Comparison of ENCODE assay signal across 16 cellular contexts in genomic region chr2:159133795-159134194, GRCh38.
A peak's percentile ranks its signal among the peaks of the same experiment; 100 is the strongest.
DNase-seq lines count a peak whose midpoint lies in the region; ATAC-seq and TF ChIP-seq lines count a peak whose summit lies in the region.
"Had no signal": no experiment of that assay in that cellular context is flagged by ENCODE, and none has a peak within 500 bp of the region (broad histone marks: within the 10 kb centered on the region; RNA-seq: fewer than 3 reads in every experiment).

No MANE protein-coding gene starts in this region.

- H3K27ac ChIP-seq in dorsolateral prefrontal cortex, result no peak overlapping the region
- H3K27ac ChIP-seq: esophagus muscularis mucosa, tibial nerve had no signal

- peak; percentile 37 to 38 for ATAC-seq in naive thymus-derived CD8-positive, alpha-beta T cell
- ATAC-seq in GM19328 (IDR thresholded peaks at IDR 0.05; ENCODE audit: unreplicated experiment), result no peak

- no peaks in the 10 kb centered on the region for H3K9me3 Mint-ChIP-seq in naive thymus-derived CD8-positive, alpha-beta T cell
- H3K9me3 Mint-ChIP-seq: activated B cell treated with CpG ODN at 0.5 μM for 24 hours, immature natural killer cell had no signal

- CTCF ChIA-PET in HEK293T (lab: Yijun Ruan, JAX), result interaction anchor here (1.3 kb wide), 1 partner anchor 15 kb away, joined by 4 read pairs; no protein-coding TSS in a partner anchor

- no peak overlapping the region for H3K4me3 ChIP-seq in dorsolateral prefrontal cortex
- H3K4me3 ChIP-seq: esophagus muscularis mucosa, skin epidermis, tibial nerve had no signal

- peak; percentile 65 for DNase-seq in ELR (ENCODE audit: low read depth)
- peak; percentile 3 for DNase-seq in NCI-H69 (lab: John Stamatoyannopoulos, UW)
- DNase-seq in dorsolateral prefrontal cortex, result no peak
- DNase-seq in naive thymus-derived CD8-positive, alpha-beta T cell, result peak in 2 of 10 donors; percentile 33 to 35
- no peak for DNase-seq in MV-4-11 (lab: John Stamatoyannopoulos, UW)
- DNase-seq in HEK293T (ENCODE audit: extremely low spot score), result no peak
- DNase-seq in stimulated activated CD8-positive, alpha-beta memory T cell treated with anti-CD3 and anti-CD28 coated beads, Interleukin-4, amount 100 ng/mL, for 48 hours, result no peak
- DNase-seq: activated B cell treated with CpG ODN at 0.5 μM for 24 hours; activated T-cell treated with anti-CD3 and anti-CD28 coated beads, Interleukin-2, amount 50 U/mL, for 48 hours; DMS53; KG1 had no signal

- POLR2A ChIA-PET in naive thymus-derived CD8-positive, alpha-beta T cell (lab: Charles Lee), result no interaction called here
- POLR2A ChIA-PET in HEK293T (lab: Yijun Ruan, JAX), result no interaction called here

- TF ChIP-seq CTCF in dorsolateral prefrontal cortex (IDR thresholded peaks at IDR 0.05 in 54 of 56, conservative IDR thresholded peaks at IDR 0.05 in 2 of 56; ENCODE audit: low read depth in 1 of 56, partially characterized antibody in 56 of 56), result peak in 53 of 56 donors; percentile 15 to 67 (median 46)

- no peaks in the 10 kb centered on the region for H3K27me3 ChIP-seq in dorsolateral prefrontal cortex
- H3K27me3 ChIP-seq: esophagus muscularis mucosa, tibial nerve had no signal

- no peaks in the 10 kb centered on the region for H3K36me3 Mint-ChIP-seq in naive thymus-derived CD8-positive, alpha-beta T cell

- no peaks in the 10 kb centered on the region for H3K27me3 Mint-ChIP-seq in naive thymus-derived CD8-positive, alpha-beta T cell

- no peak overlapping the region for H3K4me3 Mint-ChIP-seq in naive thymus-derived CD8-positive, alpha-beta T cell
- H3K4me3 Mint-ChIP-seq: activated B cell treated with CpG ODN at 0.5 μM for 24 hours, immature natural killer cell had no signal

- intact Hi-C loops in dorsolateral prefrontal cortex (cut with DNase I), result loop anchor here in 1 of 2 donors (5.0 to 10.0 kb wide), 2 partner anchors 579 to 671 kb away; partner anchors contain the start of gene MARCHF7

- peaks cover 0 to 14% (median 6%) of the 10 kb centered on the region in 4 donors for H3K4me1 Mint-ChIP-seq in naive thymus-derived CD8-positive, alpha-beta T cell
- H3K4me1 Mint-ChIP-seq: activated B cell treated with CpG ODN at 0.5 μM for 24 hours had no signal

- H3K27ac Mint-ChIP-seq in naive thymus-derived CD8-positive, alpha-beta T cell, result peak overlapping the region in 2 of 10 donors; percentile 24 to 68
- H3K27ac Mint-ChIP-seq: activated B cell treated with CpG ODN at 0.5 μM for 24 hours, immature natural killer cell had no signal

TF ChIP-seq in HEK293T, 16 proteins besides CTCF, POLR2A, EP300 and RAD21:
- no peak for TF ChIP-seq CTBP1 (IDR thresholded peaks at IDR 0.05; ENCODE audit: borderline replicate concordance)
- TF ChIP-seq ZNF384 (IDR thresholded peaks at IDR 0.05), result no peak
- TF ChIP-seq LEF1 (IDR thresholded peaks at IDR 0.05; ENCODE audit: borderline replicate concordance), result no peak
- TF ChIP-seq NFRKB (IDR thresholded peaks at IDR 0.05), result no peak
- no peak for TF ChIP-seq FOXA1 (IDR thresholded peaks at IDR 0.05)
- TF ChIP-seq ELF4 (IDR thresholded peaks at IDR 0.05), result no peak
- no peak for TF ChIP-seq PKNOX1 (IDR thresholded peaks at IDR 0.05)

Comparison
In these comparisons a context has a peak if more than half of its experiments do, and no peak if none do; other contexts are left out.
1. DNase-seq: peak in ELR (single experiment) and NCI-H69 (single experiment); none in dorsolateral prefrontal cortex (0 of 10), MV-4-11 (single experiment), HEK293T (single experiment) and stimulated activated CD8-positive, alpha-beta memory T cell treated with anti-CD3 and anti-CD28 coated beads, Interleukin-4, amount 100 ng/mL, for 48 hours (single experiment).